ENCODE assay signal across 8 cellular contexts in genomic region chr6:155154158-155154830, GRCh38.
DNase-seq lines count a peak whose midpoint lies in the region; ATAC-seq, FAIRE-seq and TF ChIP-seq lines count a peak whose summit lies in the region.

No MANE protein-coding gene starts in this region.

- ATAC-seq in HG02678 (IDR thresholded peaks at IDR 0.05; ENCODE audit: unreplicated experiment): no peak
- ATAC-seq in GM21717 (IDR thresholded peaks at IDR 0.05; ENCODE audit: unreplicated experiment): no peak

- no peak overlapping the region for H3K27ac ChIP-seq in WERI-Rb-1

- H3K9me3 ChIP-seq in WERI-Rb-1 (ENCODE audit: severe bottlenecking): no peaks in the 10 kb centered on the region

- no peaks in the 10 kb centered on the region for H3K27me3 ChIP-seq in WERI-Rb-1 (ENCODE audit: insufficient read depth, low read depth, severe bottlenecking)

- no peak for TF ChIP-seq CTCF in choroid plexus epithelial cell (conservative IDR thresholded peaks at IDR 0.05; ENCODE audit: low read depth, low read length)
- TF ChIP-seq CTCF in WERI-Rb-1 (IDR thresholded peaks at IDR 0.05; ENCODE audit: low read depth, low read length): no peak

- peak; percentile 77 for FAIRE-seq in RCC 7860 (lab: Jason Lieb, UNC)

- DNase-seq in stimulated activated CD4-positive, alpha-beta T cell treated with anti-CD3 and anti-CD28 coated beads, Interleukin-1b, Interleukin-23, amount 100 ng/mL, for 48 hours: peak; percentile 27
- DNase-seq in stimulated activated CD4-positive, alpha-beta T cell treated with anti-CD3 and anti-CD28 coated beads, Interleukin-12 subunit alpha, Interleukin-12 subunit beta, amount 100 ng/mL, for 4 hours: no peak
- DNase-seq in RCC 7860 (ENCODE audit: low spot score) (peak; percentile 84), choroid plexus epithelial cell (ENCODE audit: low read depth) (peak; percentile 91), WERI-Rb-1 (no peak)
- peak; percentile 68 for DNase-seq in stimulated activated CD8-positive, alpha-beta memory T cell treated with anti-CD3 and anti-CD28 coated beads, Interleukin-4, amount 100 ng/mL, for 48 hours

- H3K36me3 ChIP-seq in WERI-Rb-1: peaks cover 42% of the 10 kb centered on the region

- H3K4me3 ChIP-seq in choroid plexus epithelial cell (ENCODE audit: low read depth, low read length): no peak overlapping the region
- no peak overlapping the region for H3K4me3 ChIP-seq in WERI-Rb-1 (ENCODE audit: low read depth, low read length)

Comparison
In these comparisons a context has a peak if more than half of its experiments do, and no peak if none do; other contexts are left out.
1. DNase-seq: peak in stimulated activated CD4-positive, alpha-beta T cell treated with anti-CD3 and anti-CD28 coated beads, Interleukin-1b, Interleukin-23, amount 100 ng/mL, for 48 hours (single experiment), RCC 7860 (single experiment), choroid plexus epithelial cell (single experiment) and stimulated activated CD8-positive, alpha-beta memory T cell treated with anti-CD3 and anti-CD28 coated beads, Interleukin-4, amount 100 ng/mL, for 48 hours (single experiment); none in stimulated activated CD4-positive, alpha-beta T cell treated with anti-CD3 and anti-CD28 coated beads, Interleukin-12 subunit alpha, Interleukin-12 subunit beta, amount 100 ng/mL, for 4 hours (single experiment) and WERI-Rb-1 (single experiment).